1 cellular context compared by ENCODE assay signal in the genomic region with DNA sequence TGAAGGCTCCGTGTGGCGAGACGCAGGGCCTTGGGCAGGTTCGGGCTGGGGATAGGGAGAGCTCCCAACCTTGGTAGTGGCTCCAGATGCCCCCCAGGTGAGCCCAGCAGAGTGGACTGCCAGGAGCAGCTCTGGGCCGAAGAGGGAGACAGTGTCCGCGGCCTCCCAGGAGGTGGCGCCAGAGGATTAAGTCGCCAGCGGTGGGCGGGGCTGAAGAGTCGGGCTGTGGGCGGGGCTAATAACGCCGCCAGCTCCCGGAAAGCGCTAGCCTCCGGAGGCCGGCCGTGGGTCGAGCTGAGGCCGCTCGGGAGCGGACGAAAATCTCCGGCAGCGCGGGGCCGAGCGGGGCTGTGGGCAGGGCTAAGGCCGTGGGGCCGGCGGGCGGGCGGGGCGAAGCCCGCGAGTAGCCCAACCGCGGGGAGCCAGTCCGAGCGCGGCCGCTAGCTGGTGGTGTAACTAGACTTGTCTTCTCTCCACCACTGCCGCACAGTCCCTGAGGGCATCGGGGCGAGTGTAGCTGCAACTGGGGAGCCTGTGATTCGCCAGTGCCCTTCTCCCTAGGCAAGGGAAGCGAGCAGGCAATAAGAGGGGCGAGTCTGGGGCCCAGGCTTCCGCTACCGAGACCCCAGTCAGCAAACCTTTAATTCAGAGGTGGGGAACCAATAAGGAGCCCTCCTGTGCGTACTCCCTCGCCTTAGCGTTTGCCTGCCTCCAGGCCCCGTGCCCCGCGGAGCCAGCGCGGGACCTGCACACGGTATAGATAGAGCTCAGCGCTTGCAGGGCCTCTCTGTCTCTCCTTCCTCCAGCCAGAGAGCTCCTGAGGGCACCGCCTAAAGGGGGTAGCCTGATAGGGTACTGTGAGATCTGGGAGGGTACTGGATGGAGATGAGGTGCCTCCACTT.
A peak's percentile ranks its signal among the peaks of the same experiment; 100 is the strongest.
TF ChIP-seq lines count a peak whose summit lies in the region.

No MANE protein-coding gene starts in this region.

TF ChIP-seq in HEK293, 187 proteins besides CTCF, POLR2A, EP300 and RAD21 (continued from another document and continues in another):
- TF ChIP-seq ZNF843 (tag by site-specific recombination; IDR thresholded peaks at IDR 0.05) (no peak), ZNF791 (tag by site-specific recombination; IDR thresholded peaks at IDR 0.05) (no peak), EGR2 (tag by site-specific recombination; IDR thresholded peaks at IDR 0.05; ENCODE audit: low read depth) (no peak), ZBTB8A (tag by site-specific recombination; IDR thresholded peaks at IDR 0.05) (peak; percentile 86), ZNF274 (IDR thresholded peaks at IDR 0.05; ENCODE audit: low read length) (no peak), ZNF274 (tag by site-specific recombination; IDR thresholded peaks at IDR 0.05; ENCODE audit: borderline replicate concordance) (no peak), HOXA7 (CRISPR knock-in tag; IDR thresholded peaks at IDR 0.05; ENCODE audit: borderline replicate concordance) (no peak), ZNF692 (tag by site-specific recombination; IDR thresholded peaks at IDR 0.05) (peak; percentile 43; the same call in 1 of the 2 replicates), ZSCAN23 (tag by site-specific recombination; IDR thresholded peaks at IDR 0.05) (no peak), ZNF830 (tag by site-specific recombination; IDR thresholded peaks at IDR 0.05; ENCODE audit: low read depth) (no peak), ZFHX2 (tag by site-specific recombination; conservative IDR thresholded peaks at IDR 0.05) (0 out of 2 replicates have a peak, but pooled peaks have one; percentile 11), ZNF660 (tag by site-specific recombination; IDR thresholded peaks at IDR 0.05) (0 out of 2 replicates have a peak, but pooled peaks have one; percentile 40), ZNF521 (tag by site-specific recombination; IDR thresholded peaks at IDR 0.05) (no peak), ZNF112 (tag by site-specific recombination; IDR thresholded peaks at IDR 0.05) (no peak), GFI1B (tag by site-specific recombination; IDR thresholded peaks at IDR 0.05) (no peak), SP2 (tag by site-specific recombination; IDR thresholded peaks at IDR 0.05) (peak; percentile 78), ZNF501 (tag by site-specific recombination; IDR thresholded peaks at IDR 0.05) (no peak), GLIS1 (tag by site-specific recombination; IDR thresholded peaks at IDR 0.05) (peak; percentile 27; the same call in 1 of the 2 replicates), BCL11B (tag by site-specific recombination; IDR thresholded peaks at IDR 0.05; ENCODE audit: low read depth) (no peak), ZNF266 (tag by site-specific recombination; IDR thresholded peaks at IDR 0.05; ENCODE audit: low read depth) (no peak), ZBTB48 (tag by site-specific recombination; IDR thresholded peaks at IDR 0.05) (peak; percentile 69; the same call in 1 of the 2 replicates), ZNF629 (tag by site-specific recombination; IDR thresholded peaks at IDR 0.05) (no peak), ZNF211 (tag by site-specific recombination; IDR thresholded peaks at IDR 0.05; ENCODE audit: low read depth) (no peak), ZNF335 (tag by site-specific recombination; conservative IDR thresholded peaks at IDR 0.05) (peak; percentile 92), KLF8 (tag by site-specific recombination; IDR thresholded peaks at IDR 0.05) (no peak), ZNF555 (tag by site-specific recombination; conservative IDR thresholded peaks at IDR 0.05) (no peak), ZNF140 (tag by site-specific recombination; IDR thresholded peaks at IDR 0.05) (no peak), ZNF423 (tag by site-specific recombination; IDR thresholded peaks at IDR 0.05) (no peak), ZNF169 (tag by site-specific recombination; IDR thresholded peaks at IDR 0.05) (no peak), ZNF10 (tag by site-specific recombination; IDR thresholded peaks at IDR 0.05) (no peak), ZNF707 (tag by site-specific recombination; IDR thresholded peaks at IDR 0.05) (no peak), ZNF571 (tag by site-specific recombination; IDR thresholded peaks at IDR 0.05) (no peak), ZNF184 (tag by site-specific recombination; IDR thresholded peaks at IDR 0.05) (no peak), RBAK (tag by site-specific recombination; IDR thresholded peaks at IDR 0.05) (no peak), ZNF677 (tag by site-specific recombination; IDR thresholded peaks at IDR 0.05) (no peak), ZFP69B (tag by site-specific recombination; IDR thresholded peaks at IDR 0.05) (no peak), OSR2 (tag by site-specific recombination; IDR thresholded peaks at IDR 0.05) (no peak), ZNF654 (tag by site-specific recombination; IDR thresholded peaks at IDR 0.05; ENCODE audit: low read depth) (peak; percentile 82), ZNF19 (tag by site-specific recombination; IDR thresholded peaks at IDR 0.05; ENCODE audit: low read depth) (no peak), ZNF768 (tag by site-specific recombination; IDR thresholded peaks at IDR 0.05) (no peak), KLF10 (tag by site-specific recombination; IDR thresholded peaks at IDR 0.05) (0 out of 2 replicates have a peak, but pooled peaks have one; percentile 24), ZNF624 (tag by site-specific recombination; IDR thresholded peaks at IDR 0.05) (no peak), ZNF585B (tag by site-specific recombination; IDR thresholded peaks at IDR 0.05) (no peak)
- TF ChIP-seq, protein P1, sequence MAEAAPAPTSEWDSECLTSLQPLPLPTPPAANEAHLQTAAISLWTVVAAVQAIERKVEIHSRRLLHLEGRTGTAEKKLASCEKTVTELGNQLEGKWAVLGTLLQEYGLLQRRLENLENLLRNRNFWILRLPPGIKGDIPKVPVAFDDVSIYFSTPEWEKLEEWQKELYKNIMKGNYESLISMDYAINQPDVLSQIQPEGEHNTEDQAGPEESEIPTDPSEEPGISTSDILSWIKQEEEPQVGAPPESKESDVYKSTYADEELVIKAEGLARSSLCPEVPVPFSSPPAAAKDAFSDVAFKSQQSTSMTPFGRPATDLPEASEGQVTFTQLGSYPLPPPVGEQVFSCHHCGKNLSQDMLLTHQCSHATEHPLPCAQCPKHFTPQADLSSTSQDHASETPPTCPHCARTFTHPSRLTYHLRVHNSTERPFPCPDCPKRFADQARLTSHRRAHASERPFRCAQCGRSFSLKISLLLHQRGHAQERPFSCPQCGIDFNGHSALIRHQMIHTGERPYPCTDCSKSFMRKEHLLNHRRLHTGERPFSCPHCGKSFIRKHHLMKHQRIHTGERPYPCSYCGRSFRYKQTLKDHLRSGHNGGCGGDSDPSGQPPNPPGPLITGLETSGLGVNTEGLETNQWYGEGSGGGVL (tag by site-specific recombination; IDR thresholded peaks at IDR 0.05), result peak; percentile 51; the same call in 1 of the 2 replicates
- TF ChIP-seq, protein P2, sequence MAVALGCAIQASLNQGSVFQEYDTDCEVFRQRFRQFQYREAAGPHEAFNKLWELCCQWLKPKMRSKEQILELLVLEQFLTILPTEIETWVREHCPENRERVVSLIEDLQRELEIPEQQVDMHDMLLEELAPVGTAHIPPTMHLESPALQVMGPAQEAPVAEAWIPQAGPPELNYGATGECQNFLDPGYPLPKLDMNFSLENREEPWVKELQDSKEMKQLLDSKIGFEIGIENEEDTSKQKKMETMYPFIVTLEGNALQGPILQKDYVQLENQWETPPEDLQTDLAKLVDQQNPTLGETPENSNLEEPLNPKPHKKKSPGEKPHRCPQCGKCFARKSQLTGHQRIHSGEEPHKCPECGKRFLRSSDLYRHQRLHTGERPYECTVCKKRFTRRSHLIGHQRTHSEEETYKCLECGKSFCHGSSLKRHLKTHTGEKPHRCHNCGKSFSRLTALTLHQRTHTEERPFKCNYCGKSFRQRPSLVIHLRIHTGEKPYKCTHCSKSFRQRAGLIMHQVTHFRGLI (tag by site-specific recombination; IDR thresholded peaks at IDR 0.05), result peak; percentile 84
- TF ChIP-seq, protein P3, sequence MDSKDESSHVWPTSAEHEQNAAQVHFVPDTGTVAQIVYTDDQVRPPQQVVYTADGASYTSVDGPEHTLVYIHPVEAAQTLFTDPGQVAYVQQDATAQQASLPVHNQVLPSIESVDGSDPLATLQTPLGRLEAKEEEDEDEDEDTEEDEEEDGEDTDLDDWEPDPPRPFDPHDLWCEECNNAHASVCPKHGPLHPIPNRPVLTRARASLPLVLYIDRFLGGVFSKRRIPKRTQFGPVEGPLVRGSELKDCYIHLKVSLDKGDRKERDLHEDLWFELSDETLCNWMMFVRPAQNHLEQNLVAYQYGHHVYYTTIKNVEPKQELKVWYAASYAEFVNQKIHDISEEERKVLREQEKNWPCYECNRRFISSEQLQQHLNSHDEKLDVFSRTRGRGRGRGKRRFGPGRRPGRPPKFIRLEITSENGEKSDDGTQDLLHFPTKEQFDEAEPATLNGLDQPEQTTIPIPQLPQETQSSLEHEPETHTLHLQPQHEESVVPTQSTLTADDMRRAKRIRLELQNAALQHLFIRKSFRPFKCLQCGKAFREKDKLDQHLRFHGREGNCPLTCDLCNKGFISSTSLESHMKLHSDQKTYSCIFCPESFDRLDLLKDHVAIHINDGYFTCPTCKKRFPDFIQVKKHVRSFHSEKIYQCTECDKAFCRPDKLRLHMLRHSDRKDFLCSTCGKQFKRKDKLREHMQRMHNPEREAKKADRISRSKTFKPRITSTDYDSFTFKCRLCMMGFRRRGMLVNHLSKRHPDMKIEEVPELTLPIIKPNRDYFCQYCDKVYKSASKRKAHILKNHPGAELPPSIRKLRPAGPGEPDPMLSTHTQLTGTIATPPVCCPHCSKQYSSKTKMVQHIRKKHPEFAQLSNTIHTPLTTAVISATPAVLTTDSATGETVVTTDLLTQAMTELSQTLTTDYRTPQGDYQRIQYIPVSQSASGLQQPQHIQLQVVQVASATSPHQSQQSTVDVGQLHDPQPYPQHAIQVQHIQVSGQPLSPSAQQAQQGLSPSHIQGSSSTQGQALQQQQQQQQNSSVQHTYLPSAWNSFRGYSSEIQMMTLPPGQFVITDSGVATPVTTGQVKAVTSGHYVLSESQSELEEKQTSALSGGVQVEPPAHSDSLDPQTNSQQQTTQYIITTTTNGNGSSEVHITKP (tag by site-specific recombination; IDR thresholded peaks at IDR 0.05), result 0 out of 2 replicates have a peak, but pooled peaks have one; percentile 23
- TF ChIP-seq, protein P4, sequence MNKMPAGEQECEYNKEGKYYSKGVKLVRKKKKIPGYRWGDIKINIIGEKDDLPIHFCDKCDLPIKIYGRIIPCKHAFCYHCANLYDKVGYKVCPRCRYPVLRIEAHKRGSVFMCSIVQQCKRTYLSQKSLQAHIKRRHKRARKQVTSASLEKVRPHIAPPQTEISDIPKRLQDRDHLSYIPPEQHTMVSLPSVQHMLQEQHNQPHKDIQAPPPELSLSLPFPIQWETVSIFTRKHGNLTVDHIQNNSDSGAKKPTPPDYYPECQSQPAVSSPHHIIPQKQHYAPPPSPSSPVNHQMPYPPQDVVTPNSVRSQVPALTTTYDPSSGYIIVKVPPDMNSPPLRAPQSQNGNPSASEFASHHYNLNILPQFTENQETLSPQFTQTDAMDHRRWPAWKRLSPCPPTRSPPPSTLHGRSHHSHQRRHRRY (tag by site-specific recombination; IDR thresholded peaks at IDR 0.05), result no peak
- TF ChIP-seq, protein P5, sequence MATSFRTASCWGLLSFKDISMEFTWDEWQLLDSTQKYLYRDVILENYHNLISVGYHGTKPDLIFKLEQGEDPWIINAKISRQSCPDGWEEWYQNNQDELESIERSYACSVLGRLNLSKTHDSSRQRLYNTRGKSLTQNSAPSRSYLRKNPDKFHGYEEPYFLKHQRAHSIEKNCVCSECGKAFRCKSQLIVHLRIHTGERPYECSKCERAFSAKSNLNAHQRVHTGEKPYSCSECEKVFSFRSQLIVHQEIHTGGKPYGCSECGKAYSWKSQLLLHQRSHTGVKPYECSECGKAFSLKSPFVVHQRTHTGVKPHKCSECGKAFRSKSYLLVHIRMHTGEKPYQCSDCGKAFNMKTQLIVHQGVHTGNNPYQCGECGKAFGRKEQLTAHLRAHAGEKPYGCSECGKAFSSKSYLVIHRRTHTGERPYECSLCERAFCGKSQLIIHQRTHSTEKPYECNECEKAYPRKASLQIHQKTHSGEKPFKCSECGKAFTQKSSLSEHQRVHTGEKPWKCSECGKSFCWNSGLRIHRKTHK (tag by site-specific recombination; IDR thresholded peaks at IDR 0.05), result no peak
- TF ChIP-seq, protein P6, sequence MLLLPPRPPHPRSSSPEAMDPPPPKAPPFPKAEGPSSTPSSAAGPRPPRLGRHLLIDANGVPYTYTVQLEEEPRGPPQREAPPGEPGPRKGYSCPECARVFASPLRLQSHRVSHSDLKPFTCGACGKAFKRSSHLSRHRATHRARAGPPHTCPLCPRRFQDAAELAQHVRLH (tag by site-specific recombination; IDR thresholded peaks at IDR 0.05), result no peak
- TF ChIP-seq, protein P7, sequence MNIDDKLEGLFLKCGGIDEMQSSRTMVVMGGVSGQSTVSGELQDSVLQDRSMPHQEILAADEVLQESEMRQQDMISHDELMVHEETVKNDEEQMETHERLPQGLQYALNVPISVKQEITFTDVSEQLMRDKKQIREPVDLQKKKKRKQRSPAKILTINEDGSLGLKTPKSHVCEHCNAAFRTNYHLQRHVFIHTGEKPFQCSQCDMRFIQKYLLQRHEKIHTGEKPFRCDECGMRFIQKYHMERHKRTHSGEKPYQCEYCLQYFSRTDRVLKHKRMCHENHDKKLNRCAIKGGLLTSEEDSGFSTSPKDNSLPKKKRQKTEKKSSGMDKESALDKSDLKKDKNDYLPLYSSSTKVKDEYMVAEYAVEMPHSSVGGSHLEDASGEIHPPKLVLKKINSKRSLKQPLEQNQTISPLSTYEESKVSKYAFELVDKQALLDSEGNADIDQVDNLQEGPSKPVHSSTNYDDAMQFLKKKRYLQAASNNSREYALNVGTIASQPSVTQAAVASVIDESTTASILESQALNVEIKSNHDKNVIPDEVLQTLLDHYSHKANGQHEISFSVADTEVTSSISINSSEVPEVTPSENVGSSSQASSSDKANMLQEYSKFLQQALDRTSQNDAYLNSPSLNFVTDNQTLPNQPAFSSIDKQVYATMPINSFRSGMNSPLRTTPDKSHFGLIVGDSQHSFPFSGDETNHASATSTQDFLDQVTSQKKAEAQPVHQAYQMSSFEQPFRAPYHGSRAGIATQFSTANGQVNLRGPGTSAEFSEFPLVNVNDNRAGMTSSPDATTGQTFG (tag by site-specific recombination; IDR thresholded peaks at IDR 0.05; ENCODE audit: borderline replicate concordance), result no peak
